In the genomic region with DNA sequence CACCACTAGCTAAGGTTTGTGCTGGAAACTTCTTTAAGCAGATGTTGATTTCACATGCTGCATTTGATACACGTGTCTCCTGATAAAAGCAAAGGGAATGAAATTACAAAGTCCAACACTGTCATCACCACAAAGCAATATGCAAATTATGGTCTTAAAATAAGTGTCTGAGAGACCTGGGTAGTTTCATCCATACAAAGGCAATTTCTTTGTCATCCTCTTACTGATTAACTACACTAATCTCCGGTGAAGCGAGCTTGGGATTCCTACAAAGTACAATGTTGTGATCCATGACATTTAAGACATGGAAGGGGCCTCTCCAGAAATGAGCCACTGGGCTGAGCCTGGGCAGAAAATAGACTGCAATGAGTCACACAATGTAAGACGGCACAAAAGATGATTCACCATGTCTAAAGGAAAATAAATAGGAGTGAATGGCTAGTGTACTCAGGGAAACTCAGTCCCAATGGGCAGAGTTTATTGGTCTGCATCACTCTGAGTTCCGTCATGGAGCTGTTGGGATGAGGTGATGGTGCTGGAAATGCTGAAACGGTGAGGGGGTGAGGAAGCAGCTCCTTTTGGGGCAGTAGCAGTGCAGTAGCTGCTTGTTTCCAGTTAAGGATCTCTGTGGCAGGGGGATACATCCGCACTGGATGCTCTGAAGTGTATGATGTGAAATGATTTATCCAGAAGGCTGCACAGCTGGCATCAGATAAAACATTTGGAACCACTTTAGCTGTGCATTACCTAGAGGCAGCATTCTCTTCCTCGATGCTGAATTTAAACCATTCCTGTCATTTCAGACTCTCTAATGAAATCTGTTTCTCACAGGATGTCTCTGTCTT, we compare ENCODE assay signal across 1 cellular context.
TF ChIP-seq lines count a peak whose summit lies in the region.

No MANE protein-coding gene starts in this region.

TF ChIP-seq in HEK293, 187 proteins besides CTCF, POLR2A, EP300 and RAD21 (continued from another document and continues in another):
- TF ChIP-seq ZBTB10 (tag by site-specific recombination; IDR thresholded peaks at IDR 0.05) (peak; percentile 48; the same call in 1 of the 2 replicates), WT1 (tag by site-specific recombination; IDR thresholded peaks at IDR 0.05) (peak; percentile 48; the same call in 1 of the 2 replicates), ZNF558 (tag by site-specific recombination; IDR thresholded peaks at IDR 0.05) (no peak), ZNF549 (tag by site-specific recombination; IDR thresholded peaks at IDR 0.05) (no peak), ZNF350 (tag by site-specific recombination; IDR thresholded peaks at IDR 0.05) (no peak), HOXA7 (CRISPR knock-in tag; IDR thresholded peaks at IDR 0.05; ENCODE audit: borderline replicate concordance) (no peak), ZNF175 (tag by site-specific recombination; IDR thresholded peaks at IDR 0.05) (no peak), KLF9 (tag by site-specific recombination; IDR thresholded peaks at IDR 0.05; ENCODE audit: low read depth) (no peak), ZNF335 (tag by site-specific recombination; conservative IDR thresholded peaks at IDR 0.05) (peak; percentile 59), ZNF19 (tag by site-specific recombination; IDR thresholded peaks at IDR 0.05; ENCODE audit: low read depth) (no peak), ZNF404 (tag by site-specific recombination; IDR thresholded peaks at IDR 0.05) (no peak), ZNF114 (tag by site-specific recombination; IDR thresholded peaks at IDR 0.05) (no peak), ZNF623 (tag by site-specific recombination; IDR thresholded peaks at IDR 0.05) (no peak), ZNF610 (tag by site-specific recombination; IDR thresholded peaks at IDR 0.05; ENCODE audit: borderline replicate concordance) (no peak), ZNF692 (tag by site-specific recombination; IDR thresholded peaks at IDR 0.05) (peak; percentile 62; the same call in 1 of the 2 replicates), ZNF48 (tag by site-specific recombination; IDR thresholded peaks at IDR 0.05) (no peak), PBX3 (CRISPR knock-in tag; IDR thresholded peaks at IDR 0.05) (no peak), ZEB2 (tag by site-specific recombination; IDR thresholded peaks at IDR 0.05) (peak; percentile 96), ZNF658 (tag by site-specific recombination; IDR thresholded peaks at IDR 0.05) (no peak), ZNF654 (tag by site-specific recombination; IDR thresholded peaks at IDR 0.05; ENCODE audit: low read depth) (peak; percentile 10; the same call in 1 of the 2 replicates), ZNF266 (tag by site-specific recombination; IDR thresholded peaks at IDR 0.05; ENCODE audit: low read depth) (no peak), ZNF513 (tag by site-specific recombination; IDR thresholded peaks at IDR 0.05) (no peak), GLIS1 (tag by site-specific recombination; IDR thresholded peaks at IDR 0.05) (no peak), SCRT2 (tag by site-specific recombination; IDR thresholded peaks at IDR 0.05) (no peak), ZNF426 (tag by site-specific recombination; IDR thresholded peaks at IDR 0.05) (no peak), ZNF10 (tag by site-specific recombination; IDR thresholded peaks at IDR 0.05) (peak; percentile 84), PRDM1 (tag by site-specific recombination; IDR thresholded peaks at IDR 0.05) (peak; percentile 66), ZNF239 (tag by site-specific recombination; IDR thresholded peaks at IDR 0.05) (no peak), ZNF777 (tag by site-specific recombination; IDR thresholded peaks at IDR 0.05; ENCODE audit: borderline replicate concordance) (no peak), YY2 (tag by site-specific recombination; IDR thresholded peaks at IDR 0.05) (no peak)
- TF ChIP-seq, protein P1, sequence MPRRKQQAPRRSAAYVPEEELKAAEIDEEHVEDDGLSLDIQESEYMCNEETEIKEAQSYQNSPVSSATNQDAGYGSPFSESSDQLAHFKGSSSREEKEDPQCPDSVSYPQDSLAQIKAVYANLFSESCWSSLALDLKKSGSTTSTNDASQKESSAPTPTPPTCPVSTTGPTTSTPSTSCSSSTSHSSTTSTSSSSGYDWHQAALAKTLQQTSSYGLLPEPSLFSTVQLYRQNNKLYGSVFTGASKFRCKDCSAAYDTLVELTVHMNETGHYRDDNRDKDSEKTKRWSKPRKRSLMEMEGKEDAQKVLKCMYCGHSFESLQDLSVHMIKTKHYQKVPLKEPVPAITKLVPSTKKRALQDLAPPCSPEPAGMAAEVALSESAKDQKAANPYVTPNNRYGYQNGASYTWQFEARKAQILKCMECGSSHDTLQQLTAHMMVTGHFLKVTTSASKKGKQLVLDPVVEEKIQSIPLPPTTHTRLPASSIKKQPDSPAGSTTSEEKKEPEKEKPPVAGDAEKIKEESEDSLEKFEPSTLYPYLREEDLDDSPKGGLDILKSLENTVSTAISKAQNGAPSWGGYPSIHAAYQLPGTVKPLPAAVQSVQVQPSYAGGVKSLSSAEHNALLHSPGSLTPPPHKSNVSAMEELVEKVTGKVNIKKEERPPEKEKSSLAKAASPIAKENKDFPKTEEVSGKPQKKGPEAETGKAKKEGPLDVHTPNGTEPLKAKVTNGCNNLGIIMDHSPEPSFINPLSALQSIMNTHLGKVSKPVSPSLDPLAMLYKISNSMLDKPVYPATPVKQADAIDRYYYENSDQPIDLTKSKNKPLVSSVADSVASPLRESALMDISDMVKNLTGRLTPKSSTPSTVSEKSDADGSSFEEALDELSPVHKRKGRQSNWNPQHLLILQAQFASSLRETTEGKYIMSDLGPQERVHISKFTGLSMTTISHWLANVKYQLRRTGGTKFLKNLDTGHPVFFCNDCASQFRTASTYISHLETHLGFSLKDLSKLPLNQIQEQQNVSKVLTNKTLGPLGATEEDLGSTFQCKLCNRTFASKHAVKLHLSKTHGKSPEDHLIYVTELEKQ (tag by site-specific recombination; IDR thresholded peaks at IDR 0.05; ENCODE audit: borderline replicate concordance): peak; percentile 88; the same call in 1 of the 2 replicates
- TF ChIP-seq, protein P2, sequence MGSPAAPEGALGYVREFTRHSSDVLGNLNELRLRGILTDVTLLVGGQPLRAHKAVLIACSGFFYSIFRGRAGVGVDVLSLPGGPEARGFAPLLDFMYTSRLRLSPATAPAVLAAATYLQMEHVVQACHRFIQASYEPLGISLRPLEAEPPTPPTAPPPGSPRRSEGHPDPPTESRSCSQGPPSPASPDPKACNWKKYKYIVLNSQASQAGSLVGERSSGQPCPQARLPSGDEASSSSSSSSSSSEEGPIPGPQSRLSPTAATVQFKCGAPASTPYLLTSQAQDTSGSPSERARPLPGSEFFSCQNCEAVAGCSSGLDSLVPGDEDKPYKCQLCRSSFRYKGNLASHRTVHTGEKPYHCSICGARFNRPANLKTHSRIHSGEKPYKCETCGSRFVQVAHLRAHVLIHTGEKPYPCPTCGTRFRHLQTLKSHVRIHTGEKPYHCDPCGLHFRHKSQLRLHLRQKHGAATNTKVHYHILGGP (tag by site-specific recombination; IDR thresholded peaks at IDR 0.05): no peak
- TF ChIP-seq, protein P3, sequence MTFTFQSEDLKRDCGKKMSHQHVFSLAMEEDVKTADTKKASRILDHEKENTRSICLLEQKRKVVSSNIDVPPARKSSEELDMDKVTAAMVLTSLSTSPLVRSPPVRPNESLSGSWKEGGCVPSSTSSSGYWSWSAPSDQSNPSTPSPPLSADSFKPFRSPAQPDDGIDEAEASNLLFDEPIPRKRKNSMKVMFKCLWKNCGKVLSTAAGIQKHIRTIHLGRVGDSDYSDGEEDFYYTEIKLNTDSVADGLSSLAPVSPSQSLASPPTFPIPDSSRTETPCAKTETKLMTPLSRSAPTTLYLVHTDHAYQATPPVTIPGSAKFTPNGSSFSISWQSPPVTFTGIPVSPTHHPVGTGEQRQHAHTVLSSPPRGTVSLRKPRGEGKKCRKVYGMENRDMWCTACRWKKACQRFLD (tag by site-specific recombination; IDR thresholded peaks at IDR 0.05): no peak
- TF ChIP-seq, protein P4, sequence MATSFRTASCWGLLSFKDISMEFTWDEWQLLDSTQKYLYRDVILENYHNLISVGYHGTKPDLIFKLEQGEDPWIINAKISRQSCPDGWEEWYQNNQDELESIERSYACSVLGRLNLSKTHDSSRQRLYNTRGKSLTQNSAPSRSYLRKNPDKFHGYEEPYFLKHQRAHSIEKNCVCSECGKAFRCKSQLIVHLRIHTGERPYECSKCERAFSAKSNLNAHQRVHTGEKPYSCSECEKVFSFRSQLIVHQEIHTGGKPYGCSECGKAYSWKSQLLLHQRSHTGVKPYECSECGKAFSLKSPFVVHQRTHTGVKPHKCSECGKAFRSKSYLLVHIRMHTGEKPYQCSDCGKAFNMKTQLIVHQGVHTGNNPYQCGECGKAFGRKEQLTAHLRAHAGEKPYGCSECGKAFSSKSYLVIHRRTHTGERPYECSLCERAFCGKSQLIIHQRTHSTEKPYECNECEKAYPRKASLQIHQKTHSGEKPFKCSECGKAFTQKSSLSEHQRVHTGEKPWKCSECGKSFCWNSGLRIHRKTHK (tag by site-specific recombination; IDR thresholded peaks at IDR 0.05): 0 out of 2 replicates have a peak, but pooled peaks have one; percentile 3
- TF ChIP-seq, protein P5, sequence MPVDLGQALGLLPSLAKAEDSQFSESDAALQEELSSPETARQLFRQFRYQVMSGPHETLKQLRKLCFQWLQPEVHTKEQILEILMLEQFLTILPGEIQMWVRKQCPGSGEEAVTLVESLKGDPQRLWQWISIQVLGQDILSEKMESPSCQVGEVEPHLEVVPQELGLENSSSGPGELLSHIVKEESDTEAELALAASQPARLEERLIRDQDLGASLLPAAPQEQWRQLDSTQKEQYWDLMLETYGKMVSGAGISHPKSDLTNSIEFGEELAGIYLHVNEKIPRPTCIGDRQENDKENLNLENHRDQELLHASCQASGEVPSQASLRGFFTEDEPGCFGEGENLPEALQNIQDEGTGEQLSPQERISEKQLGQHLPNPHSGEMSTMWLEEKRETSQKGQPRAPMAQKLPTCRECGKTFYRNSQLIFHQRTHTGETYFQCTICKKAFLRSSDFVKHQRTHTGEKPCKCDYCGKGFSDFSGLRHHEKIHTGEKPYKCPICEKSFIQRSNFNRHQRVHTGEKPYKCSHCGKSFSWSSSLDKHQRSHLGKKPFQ (tag by site-specific recombination; IDR thresholded peaks at IDR 0.05): no peak
- TF ChIP-seq, protein P6, sequence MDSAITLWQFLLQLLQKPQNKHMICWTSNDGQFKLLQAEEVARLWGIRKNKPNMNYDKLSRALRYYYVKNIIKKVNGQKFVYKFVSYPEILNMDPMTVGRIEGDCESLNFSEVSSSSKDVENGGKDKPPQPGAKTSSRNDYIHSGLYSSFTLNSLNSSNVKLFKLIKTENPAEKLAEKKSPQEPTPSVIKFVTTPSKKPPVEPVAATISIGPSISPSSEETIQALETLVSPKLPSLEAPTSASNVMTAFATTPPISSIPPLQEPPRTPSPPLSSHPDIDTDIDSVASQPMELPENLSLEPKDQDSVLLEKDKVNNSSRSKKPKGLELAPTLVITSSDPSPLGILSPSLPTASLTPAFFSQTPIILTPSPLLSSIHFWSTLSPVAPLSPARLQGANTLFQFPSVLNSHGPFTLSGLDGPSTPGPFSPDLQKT (IDR thresholded peaks at IDR 0.05; ENCODE audit: borderline replicate concordance, low read depth, low read length): no peak
- TF ChIP-seq, protein P7, sequence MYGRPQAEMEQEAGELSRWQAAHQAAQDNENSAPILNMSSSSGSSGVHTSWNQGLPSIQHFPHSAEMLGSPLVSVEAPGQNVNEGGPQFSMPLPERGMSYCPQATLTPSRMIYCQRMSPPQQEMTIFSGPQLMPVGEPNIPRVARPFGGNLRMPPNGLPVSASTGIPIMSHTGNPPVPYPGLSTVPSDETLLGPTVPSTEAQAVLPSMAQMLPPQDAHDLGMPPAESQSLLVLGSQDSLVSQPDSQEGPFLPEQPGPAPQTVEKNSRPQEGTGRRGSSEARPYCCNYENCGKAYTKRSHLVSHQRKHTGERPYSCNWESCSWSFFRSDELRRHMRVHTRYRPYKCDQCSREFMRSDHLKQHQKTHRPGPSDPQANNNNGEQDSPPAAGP (tag by site-specific recombination; IDR thresholded peaks at IDR 0.05): peak; percentile 76
